In the genomic region with DNA sequence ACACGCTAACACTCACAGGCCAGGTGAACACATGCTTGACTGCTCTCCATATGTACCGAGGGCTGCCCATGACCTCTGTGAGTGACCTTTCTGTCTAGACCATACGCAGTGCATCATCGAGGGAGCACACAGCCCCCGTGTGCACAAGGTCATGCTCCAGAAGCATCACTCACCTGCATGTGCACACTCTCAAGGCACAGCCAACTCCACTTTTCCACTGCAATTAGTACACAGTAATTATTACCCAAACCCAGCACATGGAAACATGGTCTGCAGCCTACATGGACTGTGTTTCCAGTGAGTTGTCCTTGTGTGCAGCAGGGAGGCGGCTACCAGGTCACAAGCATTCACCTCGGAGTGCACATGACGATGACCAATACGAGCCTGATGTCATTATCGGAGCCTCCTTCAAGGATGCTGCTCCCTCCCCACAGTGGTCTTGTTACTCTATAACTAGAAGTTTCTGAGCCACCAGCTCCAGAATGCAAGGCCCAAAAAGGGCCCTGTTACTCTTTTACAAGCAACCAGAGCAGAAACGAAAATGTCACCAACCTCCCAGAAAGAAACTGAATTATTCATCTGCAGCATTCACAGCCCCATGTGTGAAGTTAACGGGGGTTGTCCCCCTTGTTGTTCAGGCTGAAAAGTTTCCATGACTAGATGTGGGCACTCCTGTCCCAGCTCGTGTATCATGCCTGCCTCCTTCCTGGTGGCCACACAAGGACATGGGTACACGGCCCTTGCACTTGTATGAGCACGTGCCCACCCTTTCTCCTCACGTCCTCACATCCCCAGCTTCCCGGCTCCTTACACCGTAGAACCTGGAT, we compare ENCODE assay signal across 9 cellular contexts. TPM values are rescaled to one million over a fixed set of nuclear protein-coding genes. Genes with fewer than 3 reads are reported as not detected.
DNase-seq lines count a peak whose midpoint lies in the region; ATAC-seq and TF ChIP-seq lines count a peak whose summit lies in the region.
"Had no signal": no experiment of that assay in that cellular context is flagged by ENCODE, and none has a peak within 500 bp of the region (broad histone marks: within the 10 kb centered on the region; RNA-seq: fewer than 3 reads in every experiment).

No MANE protein-coding gene starts in this region.

- peaks cover 98% of the 10 kb centered on the region for H3K4me1 Mint-ChIP-seq in activated CD8-positive, alpha-beta memory T cell treated with anti-CD3 and anti-CD28 coated beads, Interleukin-2, amount 10 ng/mL, durations not matched to agents 7 days and 5 days

- no peak for TF ChIP-seq POLR2A in spleen (IDR thresholded peaks at IDR 0.05)

- in situ Hi-C loops in mammary epithelial cell (cut with MboI; ENCODE audit: low sequenced_read_pairs in 2 of 2) = no loop called here

- peak overlapping the region; percentile 87 for H3K27ac Mint-ChIP-seq in activated CD8-positive, alpha-beta memory T cell treated with anti-CD3 and anti-CD28 coated beads, Interleukin-2, amount 10 ng/mL, durations not matched to agents 7 days and 5 days

- ATAC-seq in GM18868 (IDR thresholded peaks at IDR 0.05; ENCODE audit: unreplicated experiment) (peak; percentile 39), HG02840 (IDR thresholded peaks at IDR 0.05; ENCODE audit: low FRiP score, unreplicated experiment) (peak; percentile 67)
- peak; percentile 34 for ATAC-seq in activated CD8-positive, alpha-beta memory T cell treated with anti-CD3 and anti-CD28 coated beads, Interleukin-2, amount 10 ng/mL, durations not matched to agents 7 days and 5 days

- peak; percentile 68 for DNase-seq in activated CD8-positive, alpha-beta memory T cell treated with anti-CD3 and anti-CD28 coated beads, Interleukin-2, amount 10 ng/mL, durations not matched to agents 7 days and 5 days
- DNase-seq in spleen (no peak), NCI-H1092 (lab: John Stamatoyannopoulos, UW) (no peak), mammary epithelial cell (no peak), DMS114 treated with DMSO at 0.1 percent for 48 hours (lab: John Stamatoyannopoulos, UW; ENCODE audit: unreplicated experiment) (no peak), NCI-H446 treated with DMSO at 0.1 percent for 48 hours (lab: John Stamatoyannopoulos, UW) (no peak)

- H3K27me3 Mint-ChIP-seq in activated CD8-positive, alpha-beta memory T cell treated with anti-CD3 and anti-CD28 coated beads, Interleukin-2, amount 10 ng/mL, durations not matched to agents 7 days and 5 days = no peaks in the 10 kb centered on the region

- H3K9me3 ChIP-seq in spleen (no peaks in the 10 kb centered on the region), mammary epithelial cell (replicated peaks; ENCODE audit: insufficient read depth, low read length) (no peaks in the 10 kb centered on the region)

- no peaks in the 10 kb centered on the region for H3K79me2 ChIP-seq in mammary epithelial cell (ENCODE audit: insufficient read depth, low read length)

- peaks cover 0 to 13% (median 0%) of the 10 kb centered on the region in 6 donors for H3K36me3 ChIP-seq in spleen
- no peaks in the 10 kb centered on the region for H3K36me3 ChIP-seq in mammary epithelial cell (ENCODE audit: insufficient read depth, low read length)

- H3K4me3 Mint-ChIP-seq in activated CD8-positive, alpha-beta memory T cell treated with anti-CD3 and anti-CD28 coated beads, Interleukin-2, amount 10 ng/mL, durations not matched to agents 7 days and 5 days = peak overlapping the region; percentile 36
- H3K4me3 Mint-ChIP-seq: neural crest cell had no signal

- peaks cover 47 to 100% (median 95%) of the 10 kb centered on the region in 6 donors for H3K4me1 ChIP-seq in spleen
- no peaks in the 10 kb centered on the region for H3K4me1 ChIP-seq in mammary epithelial cell (ENCODE audit: insufficient read depth, low read length)

- intact Hi-C loops in spleen (cut with DNase I; ENCODE audit: low total_unique reads) = no loop called here
- intact Hi-C loops in mammary epithelial cell (cut with micrococcal nuclease) = no loop called here

- CTCF ChIA-PET in activated CD8-positive, alpha-beta memory T cell treated with anti-CD3 and anti-CD28 coated beads, Interleukin-2, amount 10 ng/mL, durations not matched to agents 7 days and 5 days (lab: Charles Lee) = interaction anchor here (0.8 to 2.9 kb wide), 5 partner anchors 9 to 82 kb away, joined by 3 to 18 read pairs (median 3); no protein-coding TSS in a partner anchor
- CTCF ChIA-PET in mammary epithelial cell (lab: Charles Lee; ENCODE audit: low non-redundant PET) = no interaction called here

- no peak overlapping the region for H2AFZ ChIP-seq in mammary epithelial cell (ENCODE audit: low read depth, low read length)

- H3K36me3 Mint-ChIP-seq in activated CD8-positive, alpha-beta memory T cell treated with anti-CD3 and anti-CD28 coated beads, Interleukin-2, amount 10 ng/mL, durations not matched to agents 7 days and 5 days = peaks cover 79% of the 10 kb centered on the region

- WGBS in spleen, 5 donors = 66 to 73% (median 71%) methylated on average over 17 to 18 of the region's 18 CpGs
- WGBS in mammary epithelial cell (ENCODE audit: low coverage, missing lambda C conversion rate) = 81% methylated on average over 17 of the region's 18 CpGs

- no peaks in the 10 kb centered on the region for H3K9me3 Mint-ChIP-seq in activated CD8-positive, alpha-beta memory T cell treated with anti-CD3 and anti-CD28 coated beads, Interleukin-2, amount 10 ng/mL, durations not matched to agents 7 days and 5 days (ENCODE audit: low read depth)
- H3K9me3 Mint-ChIP-seq: neural crest cell had no signal

- dilution Hi-C loops in mammary epithelial cell (cut with HindIII; ENCODE audit: low sequenced_read_pairs) = no loop called here

- no peak for TF ChIP-seq CTCF in spleen (IDR thresholded peaks at IDR 0.05 in 8 of 11, conservative IDR thresholded peaks at IDR 0.05 in 3 of 11)
- TF ChIP-seq CTCF in mammary epithelial cell (conservative IDR thresholded peaks at IDR 0.05 in 1 of 2, IDR thresholded peaks at IDR 0.05 in 1 of 2; ENCODE audit: extremely low read depth in 1 of 2, insufficient read depth in 1 of 2, low read depth in 1 of 2, low read length in 2 of 2) = no peak

- no peak overlapping the region for H3K9ac ChIP-seq in mammary epithelial cell (ENCODE audit: insufficient read depth, low read length)

- H4K20me1 ChIP-seq in mammary epithelial cell (ENCODE audit: insufficient read depth, low read length) = no peaks in the 10 kb centered on the region

- H3K4me3 ChIP-seq in spleen (peak overlapping the region in 2 of 8 donors; percentile 2 to 31), mammary epithelial cell (replicated peaks in 1 of 3; ENCODE audit: insufficient read depth in 1 of 3, low read depth in 2 of 3, low read length in 3 of 3) (no peak overlapping the region)

- H3K27ac ChIP-seq in spleen (peak overlapping the region; percentile 56 to 97 (median 84)), mammary epithelial cell (ENCODE audit: insufficient read depth, low read depth, low read length) (no peak overlapping the region)

- BruUV-seq in mammary epithelial cell (replicated peaks; lab: Mats Ljungman, UMichigan) = no TSS peak

- H3K27me3 ChIP-seq in spleen (replicated peaks in 1 of 7) = no peaks in the 10 kb centered on the region
- peaks cover 2% of the 10 kb centered on the region for H3K27me3 ChIP-seq in mammary epithelial cell (ENCODE audit: insufficient read depth, low read length)

- H3K4me2 ChIP-seq in mammary epithelial cell (ENCODE audit: insufficient read depth, low read depth, low read length) = no peak overlapping the region

RNA-seq across cellular contexts. Expression of gene SEMA4D, which starts 31.2 kb away (rescaled TPM):
- 100 to 1,000 TPM; 408 to 525 TPM for total RNA-seq in activated CD8-positive, alpha-beta memory T cell treated with anti-CD3 and anti-CD28 coated beads, Interleukin-2, amount 10 ng/mL, durations not matched to agents 7 days and 5 days
- total RNA-seq in spleen (100 to 1,000 TPM in 6 of 7 donors, 10 to 100 TPM in 1; 81.6 to 193 (median 171) TPM), mammary epithelial cell (1 to 10 TPM; 1.7 to 2.3 TPM)
- polyA plus RNA-seq in spleen (10 to 100 TPM; 23.0 to 32.3 (median 31.5) TPM), mammary epithelial cell (0.71 TPM)
- polyA minus RNA-seq in mammary epithelial cell = 2.5 TPM

Comparison
In these comparisons a context has a peak if more than half of its experiments do, and no peak if none do; other contexts are left out.
1. RNA of gene SEMA4D, which starts 31.2 kb away (total RNA-seq): 408 to 525 TPM in activated CD8-positive, alpha-beta memory T cell treated with anti-CD3 and anti-CD28 coated beads, Interleukin-2, amount 10 ng/mL, durations not matched to agents 7 days and 5 days and 81.6 to 193 TPM in spleen; 1.7 to 2.3 TPM in mammary epithelial cell; every median in the first group is over 10 times any median in the second.
2. Peak in every context shown above with its lines, with median percentiles within 50 percentile points of each other: ATAC-seq.